8 cellular contexts compared by ENCODE assay signal in genomic region chr3:31917303-31917903, GRCh38.
DNase-seq lines count a peak whose midpoint lies in the region; ATAC-seq and TF ChIP-seq lines count a peak whose summit lies in the region.

No MANE protein-coding gene starts in this region.

- H3K79me2 ChIP-seq in KMS-11 (ENCODE audit: insufficient read depth, low read depth): no peaks in the 10 kb centered on the region

- peak overlapping the region; percentile 85 for H3K27ac Mint-ChIP-seq in memory B cell

- peak; percentile 78 for ATAC-seq in GM18499 (IDR thresholded peaks at IDR 0.05; ENCODE audit: insufficient read depth, unreplicated experiment)
- peak; percentile 78 for ATAC-seq in GM21619 (IDR thresholded peaks at IDR 0.05; ENCODE audit: unreplicated experiment)
- peak; percentile 85 for ATAC-seq in memory B cell (ENCODE audit: low read depth)

- H3K36me3 Mint-ChIP-seq in memory B cell: peaks cover 30% of the 10 kb centered on the region

- peaks cover 58% of the 10 kb centered on the region for H3K4me1 Mint-ChIP-seq in memory B cell

- peaks cover 8% of the 10 kb centered on the region for H3K9me3 Mint-ChIP-seq in memory B cell

- no peak for TF ChIP-seq CTCF in KMS-11 (conservative IDR thresholded peaks at IDR 0.05; ENCODE audit: low read depth, low read length)

- no peaks in the 10 kb centered on the region for H3K27me3 ChIP-seq in KMS-11 (ENCODE audit: insufficient read depth, low read depth)

- H3K4me3 ChIP-seq in KMS-11 (IDR thresholded peaks at IDR 0.05; ENCODE audit: insufficient read depth, low read depth, low read length): no peak overlapping the region

- H3K4me3 Mint-ChIP-seq in memory B cell: peak overlapping the region; percentile 78

- peak overlapping the region; percentile 57 for H3K4me2 ChIP-seq in KMS-11

- H2AFZ ChIP-seq in KMS-11 (ENCODE audit: low read depth): peak overlapping the region; percentile 59

- no peaks in the 10 kb centered on the region for H4K20me1 ChIP-seq in KMS-11 (ENCODE audit: insufficient read depth)

- H3K9ac ChIP-seq in KMS-11: no peak overlapping the region; the same call in 1 of the 2 replicates

- no peaks in the 10 kb centered on the region for H3K27me3 Mint-ChIP-seq in memory B cell

- peaks cover 15% of the 10 kb centered on the region for H3K4me1 ChIP-seq in KMS-11 (ENCODE audit: low read depth, poor library complexity, severe bottlenecking)

- DNase-seq in memory B cell (ENCODE audit: low spot score in 2 of 2): no peak
- DNase-seq in stimulated activated CD4-positive, alpha-beta T cell treated with anti-CD3 and anti-CD28 coated beads, Interleukin-4, amount 100 ng/mL, for 24 hours: no peak
- no peak for DNase-seq in NCI-H1417 (lab: John Stamatoyannopoulos, UW)
- DNase-seq in NK-92 (lab: John Stamatoyannopoulos, UW; ENCODE audit: unreplicated experiment): no peak
- no peak for DNase-seq in glomerular visceral epithelial cell (ENCODE audit: extremely low spot score)

- H3K36me3 ChIP-seq in KMS-11 (ENCODE audit: insufficient read depth): no peaks in the 10 kb centered on the region

- H3K27ac ChIP-seq in KMS-11: 0 out of 2 replicates have a peak overlapping the region, but pooled peaks have one; percentile 13
